Comparison of ENCODE assay signal across 16 cellular contexts in the genomic region with DNA sequence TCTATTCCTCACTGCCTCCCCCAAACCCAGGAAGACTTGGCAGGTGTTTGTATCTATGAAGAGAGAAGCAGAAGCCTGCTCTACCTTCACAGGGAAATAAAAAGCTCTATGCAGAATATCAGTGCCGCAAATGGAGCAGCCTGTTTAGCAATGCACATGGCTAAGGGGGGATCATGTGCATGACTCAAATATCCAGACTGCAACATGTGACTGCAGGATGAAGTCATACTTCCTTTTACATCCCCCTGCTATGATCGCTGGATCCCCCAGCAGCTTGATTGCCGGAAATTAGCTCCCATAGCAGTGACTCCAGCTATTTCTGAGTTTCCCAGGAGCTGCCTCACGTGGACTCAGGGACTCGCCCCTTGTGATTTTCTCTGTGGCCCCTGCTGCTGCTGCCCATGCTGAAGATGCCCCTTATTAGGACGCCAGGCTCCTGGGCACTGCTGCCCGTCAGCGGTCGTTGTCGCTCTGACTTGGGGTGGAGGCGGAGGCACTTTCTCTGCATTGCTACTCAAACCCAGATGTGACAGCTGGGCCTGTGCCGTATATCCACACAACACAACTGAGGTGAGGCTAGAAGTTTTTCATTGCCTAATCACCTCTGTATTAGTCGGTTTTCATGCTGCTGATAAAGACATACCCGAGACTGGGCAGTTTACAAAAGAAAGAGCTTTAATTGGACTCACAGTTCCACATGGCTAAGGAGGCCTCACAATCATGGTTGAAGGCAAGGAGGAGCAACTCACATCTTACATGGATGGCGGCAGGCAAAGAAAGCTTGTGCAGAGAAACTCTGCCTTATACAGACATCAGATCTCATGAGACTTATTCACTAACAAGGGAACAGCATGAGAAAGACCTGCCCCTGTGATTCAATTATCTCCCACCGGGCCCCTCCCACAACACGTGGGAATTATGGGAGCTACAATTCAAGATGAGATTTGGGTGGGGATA.
DNase-seq lines count a peak whose midpoint lies in the region; ATAC-seq, FAIRE-seq and TF ChIP-seq lines count a peak whose summit lies in the region.
"Had no signal": no experiment of that assay in that cellular context is flagged by ENCODE, and none has a peak within 500 bp of the region (broad histone marks: within the 10 kb centered on the region; RNA-seq: fewer than 3 reads in every experiment).

No MANE protein-coding gene starts in this region.

- DNase-seq in HFF-Myc (ENCODE audit: extremely low read depth, low read depth): peak; percentile 26
- DNase-seq in astrocyte (ENCODE audit: low read depth): peak; percentile 79
- peak; percentile 12 for DNase-seq in hepatic stellate cell (ENCODE audit: low spot score)
- DNase-seq in urothelium cell line (ENCODE audit: low spot score): peak; percentile 53
- DNase-seq in CD4-positive, alpha-beta T cell: no peak
- no peak for DNase-seq in HuH-7 (ENCODE audit: low spot score)
- DNase-seq: activated CD4-positive, alpha-beta T cell treated with anti-CD3 and anti-CD28 coated beads, Interleukin-2, amount 10 ng/mL, durations not matched to agents 24 days and 14 days; activated T-cell treated with anti-CD3 and anti-CD28 coated beads, Interleukin-2, amount 50 U/mL, for 48 hours; COR-L47; effector CD4-positive, alpha-beta T cell; heart right ventricle; NCI-H226; nephron progenitor cell; stomach had no signal

- peaks cover 13% of the 10 kb centered on the region for H3K4me1 ChIP-seq in astrocyte (ENCODE audit: insufficient read depth, low read length)

- H2AFZ ChIP-seq in astrocyte (ENCODE audit: low read depth, low read length): peak overlapping the region; percentile 39

- no peaks in the 10 kb centered on the region for H3K36me3 ChIP-seq in astrocyte (ENCODE audit: insufficient read depth, low read length)
- H3K36me3 ChIP-seq: heart right ventricle had no signal

- H3K27ac ChIP-seq in astrocyte (ENCODE audit: low read depth, low read length): peak overlapping the region; percentile 71
- no peak overlapping the region for H3K27ac ChIP-seq in CD4-positive, alpha-beta T cell (ENCODE audit: low read depth, low read length)
- H3K27ac ChIP-seq: heart right ventricle, stomach had no signal

- FAIRE-seq in astrocyte (lab: Jason Lieb, UNC) (no peak), urothelium cell line (lab: Jason Lieb, UNC) (no peak)

- peaks cover 6% of the 10 kb centered on the region for H3K4me1 Mint-ChIP-seq in astrocyte (ENCODE audit: low read depth, unreplicated experiment)
- H3K4me1 Mint-ChIP-seq in CD4-positive, alpha-beta T cell (ENCODE audit: low read depth): peaks cover 22% of the 10 kb centered on the region

- H4K20me1 ChIP-seq in astrocyte (ENCODE audit: insufficient read depth, low read length): no peaks in the 10 kb centered on the region

- no peaks in the 10 kb centered on the region for H3K27me3 Mint-ChIP-seq in astrocyte (ENCODE audit: low read depth, unreplicated experiment)
- H3K27me3 Mint-ChIP-seq in CD4-positive, alpha-beta T cell: no peaks in the 10 kb centered on the region
- H3K27me3 Mint-ChIP-seq: activated CD4-positive, alpha-beta T cell treated with anti-CD3 and anti-CD28 coated beads, Interleukin-2, amount 10 ng/mL, durations not matched to agents 24 days and 14 days had no signal

- ATAC-seq in CD4-positive, alpha-beta T cell (ENCODE audit: poor library complexity): no peak
- ATAC-seq in HG03025 (IDR thresholded peaks at IDR 0.05; ENCODE audit: low FRiP score, unreplicated experiment): no peak
- ATAC-seq: sciatic nerve had no signal

- peak overlapping the region; percentile 52 for H3K4me2 ChIP-seq in astrocyte (ENCODE audit: low read length)

- H3K4me3 ChIP-seq in HFF-Myc (replicated peaks; ENCODE audit: low read depth, low read length) (no peak overlapping the region), astrocyte (ENCODE audit: insufficient read depth, low read depth, low read length) (no peak overlapping the region)
- H3K4me3 ChIP-seq: heart right ventricle, stomach had no signal

- no peak for TF ChIP-seq CTCF in HFF-Myc (IDR thresholded peaks at IDR 0.05; ENCODE audit: low read depth, low read length, missing control alignments)
- no peak for TF ChIP-seq CTCF in astrocyte (IDR thresholded peaks at IDR 0.05; ENCODE audit: insufficient read depth, low read depth, low read length)
- TF ChIP-seq CTCF in CD4-positive, alpha-beta T cell (IDR thresholded peaks at IDR 0.05): no peak

- H3K9ac ChIP-seq in astrocyte (ENCODE audit: low read length): peak overlapping the region; percentile 47

- no peaks in the 10 kb centered on the region for H3K79me2 ChIP-seq in astrocyte (ENCODE audit: insufficient read depth, low read length)

- intact Hi-C loops in CD4-positive, alpha-beta T cell (cut with DNase I, micrococcal nuclease): no loop called here

- peak overlapping the region; percentile 21 for H3K27ac Mint-ChIP-seq in astrocyte (ENCODE audit: unreplicated experiment)
- H3K27ac Mint-ChIP-seq in CD4-positive, alpha-beta T cell: no peak overlapping the region
- H3K27ac Mint-ChIP-seq: activated CD4-positive, alpha-beta T cell treated with anti-CD3 and anti-CD28 coated beads, Interleukin-2, amount 10 ng/mL, durations not matched to agents 24 days and 14 days; nephron progenitor cell had no signal

- POLR2A ChIA-PET in CD4-positive, alpha-beta T cell (lab: Charles Lee): no interaction called here

- CTCF ChIA-PET in CD4-positive, alpha-beta T cell (lab: Charles Lee): no interaction called here

- H3K36me3 Mint-ChIP-seq in astrocyte (ENCODE audit: low read depth, unreplicated experiment): no peaks in the 10 kb centered on the region
- H3K36me3 Mint-ChIP-seq in CD4-positive, alpha-beta T cell (ENCODE audit: low read depth): no peaks in the 10 kb centered on the region

- no peaks in the 10 kb centered on the region for H3K9me3 ChIP-seq in astrocyte (ENCODE audit: insufficient read depth, low read depth, low read length)
- H3K9me3 ChIP-seq in CD4-positive, alpha-beta T cell (ENCODE audit: control insufficient read depth, low read length): no peaks in the 10 kb centered on the region
- H3K9me3 ChIP-seq: heart right ventricle, stomach had no signal

- no peaks in the 10 kb centered on the region for H3K9me3 Mint-ChIP-seq in astrocyte (ENCODE audit: unreplicated experiment)
- H3K9me3 Mint-ChIP-seq in CD4-positive, alpha-beta T cell: no peaks in the 10 kb centered on the region
- H3K9me3 Mint-ChIP-seq: activated CD4-positive, alpha-beta T cell treated with anti-CD3 and anti-CD28 coated beads, Interleukin-2, amount 10 ng/mL, durations not matched to agents 24 days and 14 days had no signal

- H3K4me3 Mint-ChIP-seq in astrocyte (ENCODE audit: unreplicated experiment): no peak overlapping the region
- H3K4me3 Mint-ChIP-seq in CD4-positive, alpha-beta T cell: no peak overlapping the region
- H3K4me3 Mint-ChIP-seq: activated CD4-positive, alpha-beta T cell treated with anti-CD3 and anti-CD28 coated beads, Interleukin-2, amount 10 ng/mL, durations not matched to agents 24 days and 14 days; nephron progenitor cell had no signal

- no peaks in the 10 kb centered on the region for H3K27me3 ChIP-seq in astrocyte (ENCODE audit: insufficient read depth, low read length)
- no peaks in the 10 kb centered on the region for H3K27me3 ChIP-seq in CD4-positive, alpha-beta T cell (ENCODE audit: control insufficient read depth, insufficient read depth, low read length)
- H3K27me3 ChIP-seq: heart right ventricle, stomach had no signal

Comparison
In these comparisons a context has a peak if more than half of its experiments do, and no peak if none do; other contexts are left out.
1. DNase-seq: peak in HFF-Myc (single experiment), astrocyte (single experiment), hepatic stellate cell (single experiment) and urothelium cell line (single experiment); none in CD4-positive, alpha-beta T cell (0 of 10) and HuH-7 (single experiment).